Comparison of ENCODE assay signal across 2 cellular contexts in the genomic region with DNA sequence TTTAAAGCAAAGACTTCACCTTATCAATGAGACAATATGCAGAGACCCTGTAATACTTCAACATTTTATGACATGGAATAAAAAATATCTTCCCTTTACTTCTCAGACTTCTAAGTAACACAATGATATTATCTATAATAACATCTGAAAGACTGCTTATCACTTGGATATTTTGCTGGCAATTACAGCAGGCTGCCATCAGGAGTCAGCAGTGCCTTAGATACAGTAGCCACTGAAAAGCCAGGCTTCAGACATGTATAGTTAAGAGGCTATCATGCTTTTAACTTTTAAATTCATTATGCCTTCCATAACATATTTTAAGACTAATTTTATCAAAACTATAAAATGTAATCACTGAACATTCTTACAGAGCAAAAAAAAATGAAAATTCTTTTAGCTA.
TF ChIP-seq lines count a peak whose summit lies in the region.

No MANE protein-coding gene starts in this region.

TF ChIP-seq in SK-N-SH, 30 proteins besides CTCF, POLR2A, EP300 and RAD21 (continued from another document):
- TF ChIP-seq, protein P1, sequence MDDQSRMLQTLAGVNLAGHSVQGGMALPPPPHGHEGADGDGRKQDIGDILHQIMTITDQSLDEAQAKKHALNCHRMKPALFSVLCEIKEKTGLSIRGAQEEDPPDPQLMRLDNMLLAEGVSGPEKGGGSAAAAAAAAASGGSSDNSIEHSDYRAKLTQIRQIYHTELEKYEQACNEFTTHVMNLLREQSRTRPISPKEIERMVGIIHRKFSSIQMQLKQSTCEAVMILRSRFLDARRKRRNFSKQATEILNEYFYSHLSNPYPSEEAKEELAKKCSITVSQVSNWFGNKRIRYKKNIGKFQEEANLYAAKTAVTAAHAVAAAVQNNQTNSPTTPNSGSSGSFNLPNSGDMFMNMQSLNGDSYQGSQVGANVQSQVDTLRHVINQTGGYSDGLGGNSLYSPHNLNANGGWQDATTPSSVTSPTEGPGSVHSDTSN (IDR thresholded peaks at IDR 0.05), result no peak
- no peak for TF ChIP-seq JUND (IDR thresholded peaks at IDR 0.05)
- no peak for TF ChIP-seq FOXM1 (IDR thresholded peaks at IDR 0.05; ENCODE audit: low read depth)
- TF ChIP-seq FOXJ3 (CRISPR knock-in tag; IDR thresholded peaks at IDR 0.05), result no peak

TF ChIP-seq in SK-N-SH treated with all-trans-retinoic acid at 6 μM for 48 hours, 23 proteins besides CTCF, POLR2A, EP300 and RAD21 (continued from another document):
- TF ChIP-seq, protein P2, sequence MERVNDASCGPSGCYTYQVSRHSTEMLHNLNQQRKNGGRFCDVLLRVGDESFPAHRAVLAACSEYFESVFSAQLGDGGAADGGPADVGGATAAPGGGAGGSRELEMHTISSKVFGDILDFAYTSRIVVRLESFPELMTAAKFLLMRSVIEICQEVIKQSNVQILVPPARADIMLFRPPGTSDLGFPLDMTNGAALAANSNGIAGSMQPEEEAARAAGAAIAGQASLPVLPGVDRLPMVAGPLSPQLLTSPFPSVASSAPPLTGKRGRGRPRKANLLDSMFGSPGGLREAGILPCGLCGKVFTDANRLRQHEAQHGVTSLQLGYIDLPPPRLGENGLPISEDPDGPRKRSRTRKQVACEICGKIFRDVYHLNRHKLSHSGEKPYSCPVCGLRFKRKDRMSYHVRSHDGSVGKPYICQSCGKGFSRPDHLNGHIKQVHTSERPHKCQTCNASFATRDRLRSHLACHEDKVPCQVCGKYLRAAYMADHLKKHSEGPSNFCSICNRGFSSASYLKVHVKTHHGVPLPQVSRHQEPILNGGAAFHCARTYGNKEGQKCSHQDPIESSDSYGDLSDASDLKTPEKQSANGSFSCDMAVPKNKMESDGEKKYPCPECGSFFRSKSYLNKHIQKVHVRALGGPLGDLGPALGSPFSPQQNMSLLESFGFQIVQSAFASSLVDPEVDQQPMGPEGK (CRISPR knock-in tag; IDR thresholded peaks at IDR 0.05; ENCODE audit: borderline replicate concordance), result no peak
- no peak for TF ChIP-seq ZNF70 (CRISPR knock-in tag; IDR thresholded peaks at IDR 0.05)
- no peak for TF ChIP-seq TCF4 (CRISPR knock-in tag; IDR thresholded peaks at IDR 0.05; ENCODE audit: borderline replicate concordance)
- TF ChIP-seq, protein P3, sequence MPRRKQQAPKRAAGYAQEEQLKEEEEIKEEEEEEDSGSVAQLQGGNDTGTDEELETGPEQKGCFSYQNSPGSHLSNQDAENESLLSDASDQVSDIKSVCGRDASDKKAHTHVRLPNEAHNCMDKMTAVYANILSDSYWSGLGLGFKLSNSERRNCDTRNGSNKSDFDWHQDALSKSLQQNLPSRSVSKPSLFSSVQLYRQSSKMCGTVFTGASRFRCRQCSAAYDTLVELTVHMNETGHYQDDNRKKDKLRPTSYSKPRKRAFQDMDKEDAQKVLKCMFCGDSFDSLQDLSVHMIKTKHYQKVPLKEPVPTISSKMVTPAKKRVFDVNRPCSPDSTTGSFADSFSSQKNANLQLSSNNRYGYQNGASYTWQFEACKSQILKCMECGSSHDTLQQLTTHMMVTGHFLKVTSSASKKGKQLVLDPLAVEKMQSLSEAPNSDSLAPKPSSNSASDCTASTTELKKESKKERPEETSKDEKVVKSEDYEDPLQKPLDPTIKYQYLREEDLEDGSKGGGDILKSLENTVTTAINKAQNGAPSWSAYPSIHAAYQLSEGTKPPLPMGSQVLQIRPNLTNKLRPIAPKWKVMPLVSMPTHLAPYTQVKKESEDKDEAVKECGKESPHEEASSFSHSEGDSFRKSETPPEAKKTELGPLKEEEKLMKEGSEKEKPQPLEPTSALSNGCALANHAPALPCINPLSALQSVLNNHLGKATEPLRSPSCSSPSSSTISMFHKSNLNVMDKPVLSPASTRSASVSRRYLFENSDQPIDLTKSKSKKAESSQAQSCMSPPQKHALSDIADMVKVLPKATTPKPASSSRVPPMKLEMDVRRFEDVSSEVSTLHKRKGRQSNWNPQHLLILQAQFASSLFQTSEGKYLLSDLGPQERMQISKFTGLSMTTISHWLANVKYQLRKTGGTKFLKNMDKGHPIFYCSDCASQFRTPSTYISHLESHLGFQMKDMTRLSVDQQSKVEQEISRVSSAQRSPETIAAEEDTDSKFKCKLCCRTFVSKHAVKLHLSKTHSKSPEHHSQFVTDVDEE (CRISPR knock-in tag; IDR thresholded peaks at IDR 0.05), result no peak
- no peak for TF ChIP-seq BACH2 (CRISPR knock-in tag; IDR thresholded peaks at IDR 0.05; ENCODE audit: borderline replicate concordance)
- no peak for TF ChIP-seq ZNF8 (CRISPR knock-in tag; IDR thresholded peaks at IDR 0.05)
- TF ChIP-seq, protein P4, sequence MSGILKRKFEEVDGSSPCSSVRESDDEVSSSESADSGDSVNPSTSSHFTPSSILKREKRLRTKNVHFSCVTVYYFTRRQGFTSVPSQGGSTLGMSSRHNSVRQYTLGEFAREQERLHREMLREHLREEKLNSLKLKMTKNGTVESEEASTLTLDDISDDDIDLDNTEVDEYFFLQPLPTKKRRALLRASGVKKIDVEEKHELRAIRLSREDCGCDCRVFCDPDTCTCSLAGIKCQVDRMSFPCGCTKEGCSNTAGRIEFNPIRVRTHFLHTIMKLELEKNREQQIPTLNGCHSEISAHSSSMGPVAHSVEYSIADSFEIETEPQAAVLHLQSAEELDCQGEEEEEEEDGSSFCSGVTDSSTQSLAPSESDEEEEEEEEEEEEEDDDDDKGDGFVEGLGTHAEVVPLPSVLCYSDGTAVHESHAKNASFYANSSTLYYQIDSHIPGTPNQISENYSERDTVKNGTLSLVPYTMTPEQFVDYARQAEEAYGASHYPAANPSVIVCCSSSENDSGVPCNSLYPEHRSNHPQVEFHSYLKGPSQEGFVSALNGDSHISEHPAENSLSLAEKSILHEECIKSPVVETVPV (CRISPR knock-in tag; IDR thresholded peaks at IDR 0.05), result no peak
- TF ChIP-seq, protein P5, sequence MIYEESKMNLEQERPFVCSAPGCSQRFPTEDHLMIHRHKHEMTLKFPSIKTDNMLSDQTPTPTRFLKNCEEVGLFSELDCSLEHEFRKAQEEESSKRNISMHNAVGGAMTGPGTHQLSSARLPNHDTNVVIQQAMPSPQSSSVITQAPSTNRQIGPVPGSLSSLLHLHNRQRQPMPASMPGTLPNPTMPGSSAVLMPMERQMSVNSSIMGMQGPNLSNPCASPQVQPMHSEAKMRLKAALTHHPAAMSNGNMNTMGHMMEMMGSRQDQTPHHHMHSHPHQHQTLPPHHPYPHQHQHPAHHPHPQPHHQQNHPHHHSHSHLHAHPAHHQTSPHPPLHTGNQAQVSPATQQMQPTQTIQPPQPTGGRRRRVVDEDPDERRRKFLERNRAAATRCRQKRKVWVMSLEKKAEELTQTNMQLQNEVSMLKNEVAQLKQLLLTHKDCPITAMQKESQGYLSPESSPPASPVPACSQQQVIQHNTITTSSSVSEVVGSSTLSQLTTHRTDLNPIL (CRISPR knock-in tag; IDR thresholded peaks at IDR 0.05; ENCODE audit: low read depth), result no peak
